Comparison of ENCODE assay signal across 1 cellular context in the genomic region with DNA sequence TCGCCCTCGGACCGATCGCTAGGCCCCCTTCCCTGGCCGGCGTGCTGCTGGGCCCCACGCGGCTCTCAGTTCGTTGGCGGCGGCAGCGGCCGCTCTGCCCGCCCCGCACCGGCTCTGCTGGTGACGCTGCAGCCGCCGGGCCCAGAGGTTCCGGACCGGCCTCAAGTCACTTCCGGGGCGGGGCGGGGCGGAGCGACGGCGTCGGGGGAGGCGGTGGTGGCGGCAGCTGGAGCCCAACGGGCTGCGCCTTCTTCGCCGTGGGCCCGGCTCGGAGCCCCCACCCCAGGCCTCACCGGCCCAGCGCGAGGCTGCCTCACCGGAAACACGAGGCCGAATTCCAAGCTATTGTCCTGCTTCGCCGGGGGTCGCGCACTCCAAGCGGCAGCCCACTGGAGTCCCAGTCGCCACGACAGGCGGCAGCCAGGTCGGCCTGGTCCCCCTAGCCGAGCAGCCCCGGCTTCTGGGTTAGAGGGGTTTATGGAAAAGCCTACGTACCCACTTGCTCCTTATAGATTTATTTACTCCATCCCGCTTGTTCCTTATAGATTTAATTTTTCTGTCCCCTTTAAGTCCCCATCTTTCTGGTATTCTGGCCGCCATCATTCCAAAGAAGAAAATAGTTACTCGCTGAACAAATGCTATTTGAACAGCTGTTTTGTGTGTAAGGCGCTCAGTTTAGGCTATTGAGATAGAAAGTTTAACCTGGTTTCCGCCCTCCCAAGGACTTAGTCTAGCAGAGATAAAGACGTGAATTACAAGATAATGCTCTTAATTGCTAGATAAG.
A peak's percentile ranks its signal among the peaks of the same experiment; 100 is the strongest.
TF ChIP-seq lines count a peak whose summit lies in the region.

A gene with protein sequence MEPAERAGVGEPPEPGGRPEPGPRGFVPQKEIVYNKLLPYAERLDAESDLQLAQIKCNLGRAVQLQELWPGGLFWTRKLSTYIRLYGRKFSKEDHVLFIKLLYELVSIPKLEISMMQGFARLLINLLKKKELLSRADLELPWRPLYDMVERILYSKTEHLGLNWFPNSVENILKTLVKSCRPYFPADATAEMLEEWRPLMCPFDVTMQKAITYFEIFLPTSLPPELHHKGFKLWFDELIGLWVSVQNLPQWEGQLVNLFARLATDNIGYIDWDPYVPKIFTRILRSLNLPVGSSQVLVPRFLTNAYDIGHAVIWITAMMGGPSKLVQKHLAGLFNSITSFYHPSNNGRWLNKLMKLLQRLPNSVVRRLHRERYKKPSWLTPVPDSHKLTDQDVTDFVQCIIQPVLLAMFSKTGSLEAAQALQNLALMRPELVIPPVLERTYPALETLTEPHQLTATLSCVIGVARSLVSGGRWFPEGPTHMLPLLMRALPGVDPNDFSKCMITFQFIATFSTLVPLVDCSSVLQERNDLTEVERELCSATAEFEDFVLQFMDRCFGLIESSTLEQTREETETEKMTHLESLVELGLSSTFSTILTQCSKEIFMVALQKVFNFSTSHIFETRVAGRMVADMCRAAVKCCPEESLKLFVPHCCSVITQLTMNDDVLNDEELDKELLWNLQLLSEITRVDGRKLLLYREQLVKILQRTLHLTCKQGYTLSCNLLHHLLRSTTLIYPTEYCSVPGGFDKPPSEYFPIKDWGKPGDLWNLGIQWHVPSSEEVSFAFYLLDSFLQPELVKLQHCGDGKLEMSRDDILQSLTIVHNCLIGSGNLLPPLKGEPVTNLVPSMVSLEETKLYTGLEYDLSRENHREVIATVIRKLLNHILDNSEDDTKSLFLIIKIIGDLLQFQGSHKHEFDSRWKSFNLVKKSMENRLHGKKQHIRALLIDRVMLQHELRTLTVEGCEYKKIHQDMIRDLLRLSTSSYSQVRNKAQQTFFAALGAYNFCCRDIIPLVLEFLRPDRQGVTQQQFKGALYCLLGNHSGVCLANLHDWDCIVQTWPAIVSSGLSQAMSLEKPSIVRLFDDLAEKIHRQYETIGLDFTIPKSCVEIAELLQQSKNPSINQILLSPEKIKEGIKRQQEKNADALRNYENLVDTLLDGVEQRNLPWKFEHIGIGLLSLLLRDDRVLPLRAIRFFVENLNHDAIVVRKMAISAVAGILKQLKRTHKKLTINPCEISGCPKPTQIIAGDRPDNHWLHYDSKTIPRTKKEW (N-terminal part only) (minus strand): TSS at position 96 of the 784 bp plus-strand sequence. CDS start 209 bp downstream, outside the sequence.

TF ChIP-seq in GM12878, 131 proteins besides CTCF, POLR2A, EP300 and RAD21 (continued from another document):
- TF ChIP-seq, protein P1, sequence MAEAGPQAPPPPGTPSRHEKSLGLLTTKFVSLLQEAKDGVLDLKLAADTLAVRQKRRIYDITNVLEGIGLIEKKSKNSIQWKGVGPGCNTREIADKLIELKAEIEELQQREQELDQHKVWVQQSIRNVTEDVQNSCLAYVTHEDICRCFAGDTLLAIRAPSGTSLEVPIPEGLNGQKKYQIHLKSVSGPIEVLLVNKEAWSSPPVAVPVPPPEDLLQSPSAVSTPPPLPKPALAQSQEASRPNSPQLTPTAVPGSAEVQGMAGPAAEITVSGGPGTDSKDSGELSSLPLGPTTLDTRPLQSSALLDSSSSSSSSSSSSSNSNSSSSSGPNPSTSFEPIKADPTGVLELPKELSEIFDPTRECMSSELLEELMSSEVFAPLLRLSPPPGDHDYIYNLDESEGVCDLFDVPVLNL (IDR thresholded peaks at IDR 0.05; ENCODE audit: low read depth, low read length) = no peak
- TF ChIP-seq, protein P2, sequence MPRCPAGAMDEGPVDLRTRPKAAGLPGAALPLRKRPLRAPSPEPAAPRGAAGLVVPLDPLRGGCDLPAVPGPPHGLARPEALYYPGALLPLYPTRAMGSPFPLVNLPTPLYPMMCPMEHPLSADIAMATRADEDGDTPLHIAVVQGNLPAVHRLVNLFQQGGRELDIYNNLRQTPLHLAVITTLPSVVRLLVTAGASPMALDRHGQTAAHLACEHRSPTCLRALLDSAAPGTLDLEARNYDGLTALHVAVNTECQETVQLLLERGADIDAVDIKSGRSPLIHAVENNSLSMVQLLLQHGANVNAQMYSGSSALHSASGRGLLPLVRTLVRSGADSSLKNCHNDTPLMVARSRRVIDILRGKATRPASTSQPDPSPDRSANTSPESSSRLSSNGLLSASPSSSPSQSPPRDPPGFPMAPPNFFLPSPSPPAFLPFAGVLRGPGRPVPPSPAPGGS (IDR thresholded peaks at IDR 0.05; ENCODE audit: borderline replicate concordance, insufficient read depth, low read depth, low read length, poor library complexity, severe bottlenecking) = peak; percentile 11
- TF ChIP-seq MEF2B (IDR thresholded peaks at IDR 0.05; ENCODE audit: partially characterized antibody, poor library complexity, severe bottlenecking) (peak; percentile 52), CEBPB (IDR thresholded peaks at IDR 0.05; ENCODE audit: borderline replicate concordance in 1 of 2, low read depth in 2 of 2, low read length in 2 of 2) (no peak), NR2F1 (conservative IDR thresholded peaks at IDR 0.05) (0 out of 2 replicates have a peak, but pooled peaks have one; percentile 9), EGR1 (IDR thresholded peaks at IDR 0.05; ENCODE audit: borderline replicate concordance in 1 of 2, low read depth in 2 of 2, low read length in 2 of 2) (peak in 1 of 2 experiments; percentile 8; a peak in 1 of 3 replicates), PML (IDR thresholded peaks at IDR 0.05; ENCODE audit: low read length) (0 out of 2 replicates have a peak, but pooled peaks have one; percentile 19), CHD2 (IDR thresholded peaks at IDR 0.05; ENCODE audit: borderline replicate concordance, low read depth, low read length) (0 out of 2 replicates have a peak, but pooled peaks have one; percentile 47), TBL1XR1 (IDR thresholded peaks at IDR 0.05; ENCODE audit: low read depth, low read length) (no peak), EZH2 (IDR thresholded peaks at IDR 0.05; ENCODE audit: borderline replicate concordance, control insufficient read depth, low read depth, low read length) (no peak), POLR2AphosphoS5 (IDR thresholded peaks at IDR 0.05; ENCODE audit: low read length) (peak; percentile 80; the same call in 1 of the 2 replicates), BHLHE40 (IDR thresholded peaks at IDR 0.05; ENCODE audit: borderline replicate concordance in 1 of 2, low read depth in 2 of 2, low read length in 1 of 2) (peak in 1 of 2 experiments; percentile 64; a peak in 2 of 4 replicates), SRF (IDR thresholded peaks at IDR 0.05; ENCODE audit: low read depth in 2 of 2, low read length in 2 of 2) (0 out of 4 replicates have a peak, but pooled peaks of 1 of the 2 experiments have one; percentile 12), POU2F2 (IDR thresholded peaks at IDR 0.05; ENCODE audit: borderline replicate concordance, low read depth, low read length) (peak; percentile 68; the same call in 2 of the 3 replicates), IKZF1 (conservative IDR thresholded peaks at IDR 0.05) (peak; percentile 53), RBBP5 (conservative IDR thresholded peaks at IDR 0.05) (0 out of 2 replicates have a peak, but pooled peaks have one; percentile 62), HCFC1 (IDR thresholded peaks at IDR 0.05; ENCODE audit: low read length) (peak; percentile 21; the same call in 1 of the 2 replicates), IKZF2 (IDR thresholded peaks at IDR 0.05) (0 out of 4 replicates have a peak, but pooled peaks of 1 of the 2 experiments have one; percentile 25), JUNB (IDR thresholded peaks at IDR 0.05) (no peak), TCF3 (IDR thresholded peaks at IDR 0.05; ENCODE audit: borderline replicate concordance, insufficient read depth, low read depth, low read length) (peak; percentile 51; the same call in 1 of the 2 replicates), LARP7 (IDR thresholded peaks at IDR 0.05) (peak; percentile 85), TCF12 (IDR thresholded peaks at IDR 0.05; ENCODE audit: low read depth, low read length) (peak; percentile 23; the same call in 1 of the 2 replicates), CREM (IDR thresholded peaks at IDR 0.05; ENCODE audit: low read depth) (peak; percentile 69), FOXM1 (IDR thresholded peaks at IDR 0.05; ENCODE audit: low read depth, low read length) (no peak), TAF1 (IDR thresholded peaks at IDR 0.05; ENCODE audit: borderline replicate concordance, low read depth, low read length) (peak; percentile 65; the same call in 1 of the 2 replicates), BACH1 (IDR thresholded peaks at IDR 0.05; ENCODE audit: borderline replicate concordance) (peak; percentile 87; the same call in 1 of the 2 replicates)
- TF ChIP-seq, protein P3, sequence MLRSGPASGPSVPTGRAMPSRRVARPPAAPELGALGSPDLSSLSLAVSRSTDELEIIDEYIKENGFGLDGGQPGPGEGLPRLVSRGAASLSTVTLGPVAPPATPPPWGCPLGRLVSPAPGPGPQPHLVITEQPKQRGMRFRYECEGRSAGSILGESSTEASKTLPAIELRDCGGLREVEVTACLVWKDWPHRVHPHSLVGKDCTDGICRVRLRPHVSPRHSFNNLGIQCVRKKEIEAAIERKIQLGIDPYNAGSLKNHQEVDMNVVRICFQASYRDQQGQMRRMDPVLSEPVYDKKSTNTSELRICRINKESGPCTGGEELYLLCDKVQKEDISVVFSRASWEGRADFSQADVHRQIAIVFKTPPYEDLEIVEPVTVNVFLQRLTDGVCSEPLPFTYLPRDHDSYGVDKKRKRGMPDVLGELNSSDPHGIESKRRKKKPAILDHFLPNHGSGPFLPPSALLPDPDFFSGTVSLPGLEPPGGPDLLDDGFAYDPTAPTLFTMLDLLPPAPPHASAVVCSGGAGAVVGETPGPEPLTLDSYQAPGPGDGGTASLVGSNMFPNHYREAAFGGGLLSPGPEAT (IDR thresholded peaks at IDR 0.05; ENCODE audit: low read depth) = 0 out of 2 replicates have a peak, but pooled peaks have one; percentile 13
- TF ChIP-seq, protein P4, sequence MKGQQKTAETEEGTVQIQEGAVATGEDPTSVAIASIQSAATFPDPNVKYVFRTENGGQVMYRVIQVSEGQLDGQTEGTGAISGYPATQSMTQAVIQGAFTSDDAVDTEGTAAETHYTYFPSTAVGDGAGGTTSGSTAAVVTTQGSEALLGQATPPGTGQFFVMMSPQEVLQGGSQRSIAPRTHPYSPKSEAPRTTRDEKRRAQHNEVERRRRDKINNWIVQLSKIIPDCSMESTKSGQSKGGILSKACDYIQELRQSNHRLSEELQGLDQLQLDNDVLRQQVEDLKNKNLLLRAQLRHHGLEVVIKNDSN (IDR thresholded peaks at IDR 0.05; ENCODE audit: borderline replicate concordance, extremely low read length, insufficient read depth, low read depth, low read length) = no peak
- TF ChIP-seq, protein P5, sequence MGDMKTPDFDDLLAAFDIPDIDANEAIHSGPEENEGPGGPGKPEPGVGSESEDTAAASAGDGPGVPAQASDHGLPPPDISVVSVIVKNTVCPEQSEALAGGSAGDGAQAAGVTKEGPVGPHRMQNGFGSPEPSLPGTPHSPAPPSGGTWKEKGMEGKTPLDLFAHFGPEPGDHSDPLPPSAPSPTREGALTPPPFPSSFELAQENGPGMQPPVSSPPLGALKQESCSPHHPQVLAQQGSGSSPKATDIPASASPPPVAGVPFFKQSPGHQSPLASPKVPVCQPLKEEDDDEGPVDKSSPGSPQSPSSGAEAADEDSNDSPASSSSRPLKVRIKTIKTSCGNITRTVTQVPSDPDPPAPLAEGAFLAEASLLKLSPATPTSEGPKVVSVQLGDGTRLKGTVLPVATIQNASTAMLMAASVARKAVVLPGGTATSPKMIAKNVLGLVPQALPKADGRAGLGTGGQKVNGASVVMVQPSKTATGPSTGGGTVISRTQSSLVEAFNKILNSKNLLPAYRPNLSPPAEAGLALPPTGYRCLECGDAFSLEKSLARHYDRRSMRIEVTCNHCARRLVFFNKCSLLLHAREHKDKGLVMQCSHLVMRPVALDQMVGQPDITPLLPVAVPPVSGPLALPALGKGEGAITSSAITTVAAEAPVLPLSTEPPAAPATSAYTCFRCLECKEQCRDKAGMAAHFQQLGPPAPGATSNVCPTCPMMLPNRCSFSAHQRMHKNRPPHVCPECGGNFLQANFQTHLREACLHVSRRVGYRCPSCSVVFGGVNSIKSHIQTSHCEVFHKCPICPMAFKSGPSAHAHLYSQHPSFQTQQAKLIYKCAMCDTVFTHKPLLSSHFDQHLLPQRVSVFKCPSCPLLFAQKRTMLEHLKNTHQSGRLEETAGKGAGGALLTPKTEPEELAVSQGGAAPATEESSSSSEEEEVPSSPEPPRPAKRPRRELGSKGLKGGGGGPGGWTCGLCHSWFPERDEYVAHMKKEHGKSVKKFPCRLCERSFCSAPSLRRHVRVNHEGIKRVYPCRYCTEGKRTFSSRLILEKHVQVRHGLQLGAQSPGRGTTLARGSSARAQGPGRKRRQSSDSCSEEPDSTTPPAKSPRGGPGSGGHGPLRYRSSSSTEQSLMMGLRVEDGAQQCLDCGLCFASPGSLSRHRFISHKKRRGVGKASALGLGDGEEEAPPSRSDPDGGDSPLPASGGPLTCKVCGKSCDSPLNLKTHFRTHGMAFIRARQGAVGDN (IDR thresholded peaks at IDR 0.05) = peak; percentile 75
- TF ChIP-seq, protein P6, sequence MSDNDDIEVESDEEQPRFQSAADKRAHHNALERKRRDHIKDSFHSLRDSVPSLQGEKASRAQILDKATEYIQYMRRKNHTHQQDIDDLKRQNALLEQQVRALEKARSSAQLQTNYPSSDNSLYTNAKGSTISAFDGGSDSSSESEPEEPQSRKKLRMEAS (IDR thresholded peaks at IDR 0.05; ENCODE audit: low read depth, low read length) = no peak; the same call in 1 of the 2 replicates
- TF ChIP-seq, protein P7, sequence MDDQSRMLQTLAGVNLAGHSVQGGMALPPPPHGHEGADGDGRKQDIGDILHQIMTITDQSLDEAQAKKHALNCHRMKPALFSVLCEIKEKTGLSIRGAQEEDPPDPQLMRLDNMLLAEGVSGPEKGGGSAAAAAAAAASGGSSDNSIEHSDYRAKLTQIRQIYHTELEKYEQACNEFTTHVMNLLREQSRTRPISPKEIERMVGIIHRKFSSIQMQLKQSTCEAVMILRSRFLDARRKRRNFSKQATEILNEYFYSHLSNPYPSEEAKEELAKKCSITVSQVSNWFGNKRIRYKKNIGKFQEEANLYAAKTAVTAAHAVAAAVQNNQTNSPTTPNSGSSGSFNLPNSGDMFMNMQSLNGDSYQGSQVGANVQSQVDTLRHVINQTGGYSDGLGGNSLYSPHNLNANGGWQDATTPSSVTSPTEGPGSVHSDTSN (IDR thresholded peaks at IDR 0.05; ENCODE audit: insufficient replicate concordance, low read depth, low read length) = no peak
- TF ChIP-seq, protein P8, sequence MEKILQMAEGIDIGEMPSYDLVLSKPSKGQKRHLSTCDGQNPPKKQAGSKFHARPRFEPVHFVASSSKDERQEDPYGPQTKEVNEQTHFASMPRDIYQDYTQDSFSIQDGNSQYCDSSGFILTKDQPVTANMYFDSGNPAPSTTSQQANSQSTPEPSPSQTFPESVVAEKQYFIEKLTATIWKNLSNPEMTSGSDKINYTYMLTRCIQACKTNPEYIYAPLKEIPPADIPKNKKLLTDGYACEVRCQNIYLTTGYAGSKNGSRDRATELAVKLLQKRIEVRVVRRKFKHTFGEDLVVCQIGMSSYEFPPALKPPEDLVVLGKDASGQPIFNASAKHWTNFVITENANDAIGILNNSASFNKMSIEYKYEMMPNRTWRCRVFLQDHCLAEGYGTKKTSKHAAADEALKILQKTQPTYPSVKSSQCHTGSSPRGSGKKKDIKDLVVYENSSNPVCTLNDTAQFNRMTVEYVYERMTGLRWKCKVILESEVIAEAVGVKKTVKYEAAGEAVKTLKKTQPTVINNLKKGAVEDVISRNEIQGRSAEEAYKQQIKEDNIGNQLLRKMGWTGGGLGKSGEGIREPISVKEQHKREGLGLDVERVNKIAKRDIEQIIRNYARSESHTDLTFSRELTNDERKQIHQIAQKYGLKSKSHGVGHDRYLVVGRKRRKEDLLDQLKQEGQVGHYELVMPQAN (conservative IDR thresholded peaks at IDR 0.05) = peak; percentile 87
TF ChIP-seq in GM12878: peak in this region for 26.
